Comparison of ENCODE assay signal across 14 cellular contexts in genomic region chr1:6002714-6003501, GRCh38. TPM values are rescaled to one million over a fixed set of nuclear protein-coding genes. Genes with fewer than 3 reads are reported as not detected.
DNase-seq lines count a peak whose midpoint lies in the region; ATAC-seq and TF ChIP-seq lines count a peak whose summit lies in the region.
"Had no signal": no experiment of that assay in that cellular context is flagged by ENCODE, and none has a peak within 500 bp of the region (broad histone marks: within the 10 kb centered on the region; RNA-seq: fewer than 3 reads in every experiment).

No MANE protein-coding gene starts in this region.

- H3K36me3 Mint-ChIP-seq in nephron progenitor cell (ENCODE audit: low read depth), result no peaks in the 10 kb centered on the region

- H4K20me1 ChIP-seq in BLaER1 treated with 17β-estradiol and CSF1 and Interleukin-3, amounts not matched to agents 10 nM and 100 nM, result peaks cover 0 to 82% (median 72%) of the 10 kb centered on the region in 11 experiments; a peak in 20 of 22 replicates

- H3K27ac ChIP-seq in BLaER1 treated with 17β-estradiol and CSF1 and Interleukin-3, amounts not matched to agents 10 nM and 100 nM, result peak overlapping the region in 4 of 11 experiments; percentile 11 to 59 (median 36); a peak in 6 of 22 replicates
- no peak overlapping the region for H3K27ac ChIP-seq in foreskin keratinocyte
- H3K27ac ChIP-seq in caudate nucleus (ENCODE audit: low read depth, low read length), result no peak overlapping the region
- H3K27ac ChIP-seq: breast epithelium, neutrophil had no signal

- H3K27me3 ChIP-seq in BLaER1 treated with 17β-estradiol and CSF1 and Interleukin-3, amounts not matched to agents 10 nM and 100 nM, result no peaks in the 10 kb centered on the region
- no peaks in the 10 kb centered on the region for H3K27me3 ChIP-seq in foreskin keratinocyte
- H3K27me3 ChIP-seq: breast epithelium, neutrophil had no signal

- peaks cover 0 to 14% (median 0%) of the 10 kb centered on the region in 11 experiments; a peak in 4 of 22 replicates for H3K36me3 ChIP-seq in BLaER1 treated with 17β-estradiol and CSF1 and Interleukin-3, amounts not matched to agents 10 nM and 100 nM
- H3K36me3 ChIP-seq: breast epithelium had no signal

- H3K9ac ChIP-seq in BLaER1 treated with 17β-estradiol and CSF1 and Interleukin-3, amounts not matched to agents 10 nM and 100 nM, result peak overlapping the region in 7 of 11 experiments; percentile 2 to 55 (median 36); a peak in 7 of 22 replicates

- H3K27me3 Mint-ChIP-seq in nephron progenitor cell (ENCODE audit: low read depth, poor library complexity), result peaks cover 18% of the 10 kb centered on the region

- H3K27ac Mint-ChIP-seq in nephron progenitor cell, result peak overlapping the region; percentile 92

- peak; percentile 97 for DNase-seq in NCI-H1092 treated with DMSO at 0.1 percent for 48 hours (lab: John Stamatoyannopoulos, UW)
- no peak for DNase-seq in foreskin keratinocyte
- DNase-seq in nephron progenitor cell, result peak; percentile 40
- DNase-seq in GM19238 (ENCODE audit: insufficient read length, low spot score), result no peak
- DNase-seq in SW480 (ENCODE audit: low spot score), result no peak
- no peak for DNase-seq in caudate nucleus (lab: John Stamatoyannopoulos, UW)
- DNase-seq: activated CD8-positive, alpha-beta memory T cell treated with anti-CD3 and anti-CD28 coated beads, Interleukin-2, amount 50 U/mL, for 48 hours; T-helper 9 cell had no signal

- H3K4me3 ChIP-seq in BLaER1 treated with 17β-estradiol and CSF1 and Interleukin-3, amounts not matched to agents 10 nM and 100 nM, result no peak overlapping the region
- H3K4me3 ChIP-seq: breast epithelium had no signal

- peaks cover 53% of the 10 kb centered on the region for H3K4me1 Mint-ChIP-seq in nephron progenitor cell

- no peak for ATAC-seq in foreskin keratinocyte
- no peak for ATAC-seq in GM18909 (IDR thresholded peaks at IDR 0.05; ENCODE audit: poor library complexity, unreplicated experiment)
- ATAC-seq: esophagus mucosa had no signal

- no peaks in the 10 kb centered on the region for H3K9me3 ChIP-seq in BLaER1 treated with 17β-estradiol and CSF1 and Interleukin-3, amounts not matched to agents 10 nM and 100 nM (replicated peaks in 1 of 11)
- H3K9me3 ChIP-seq: breast epithelium, neutrophil had no signal

- no peaks in the 10 kb centered on the region for H3K9me3 Mint-ChIP-seq in nephron progenitor cell
- H3K9me3 Mint-ChIP-seq: CD14-positive monocyte had no signal

- H3K4me3 Mint-ChIP-seq in nephron progenitor cell, result peak overlapping the region; percentile 57
- H3K4me3 Mint-ChIP-seq: CD14-positive monocyte had no signal

- TF ChIP-seq CTCF in foreskin keratinocyte (conservative IDR thresholded peaks at IDR 0.05) (peak; percentile 5), nephron progenitor cell (IDR thresholded peaks at IDR 0.05) (no peak)

- H3K4me2 ChIP-seq in BLaER1 treated with 17β-estradiol and CSF1 and Interleukin-3, amounts not matched to agents 10 nM and 100 nM, result peak overlapping the region in 8 of 11 experiments; percentile 56 to 83 (median 75); a peak in 15 of 22 replicates

- H3K4me1 ChIP-seq in BLaER1 treated with 17β-estradiol and CSF1 and Interleukin-3, amounts not matched to agents 10 nM and 100 nM, result peaks cover 13 to 68% (median 57%) of the 10 kb centered on the region in 10 experiments
- no peaks in the 10 kb centered on the region for H3K4me1 ChIP-seq in foreskin keratinocyte
- H3K4me1 ChIP-seq: breast epithelium had no signal

RNA-seq across cellular contexts. Expression of gene NPHP4, which starts 10.7 kb away (rescaled TPM):
- total RNA-seq in foreskin keratinocyte, result 7.4 and 9.2 TPM in 2 replicates
- polyA plus RNA-seq in foreskin keratinocyte, result 3.9 and 4.8 TPM in 2 replicates

RNA-seq across cellular contexts. Expression of gene KCNAB2, which starts 42.8 kb away (rescaled TPM):
- total RNA-seq in foreskin keratinocyte, result 2.0 TPM in 2 replicates
- 1.8 and 2.0 TPM in 2 replicates for polyA plus RNA-seq in foreskin keratinocyte

Comparison
In these comparisons a context has a peak if more than half of its experiments do, and no peak if none do; other contexts are left out.
1. DNase-seq: peak in NCI-H1092 treated with DMSO at 0.1 percent for 48 hours (single experiment) and nephron progenitor cell (single experiment); none in foreskin keratinocyte (0 of 2), GM19238 (single experiment), SW480 (single experiment) and caudate nucleus (0 of 61).